2 cellular contexts compared by ENCODE assay signal in the genomic region with DNA sequence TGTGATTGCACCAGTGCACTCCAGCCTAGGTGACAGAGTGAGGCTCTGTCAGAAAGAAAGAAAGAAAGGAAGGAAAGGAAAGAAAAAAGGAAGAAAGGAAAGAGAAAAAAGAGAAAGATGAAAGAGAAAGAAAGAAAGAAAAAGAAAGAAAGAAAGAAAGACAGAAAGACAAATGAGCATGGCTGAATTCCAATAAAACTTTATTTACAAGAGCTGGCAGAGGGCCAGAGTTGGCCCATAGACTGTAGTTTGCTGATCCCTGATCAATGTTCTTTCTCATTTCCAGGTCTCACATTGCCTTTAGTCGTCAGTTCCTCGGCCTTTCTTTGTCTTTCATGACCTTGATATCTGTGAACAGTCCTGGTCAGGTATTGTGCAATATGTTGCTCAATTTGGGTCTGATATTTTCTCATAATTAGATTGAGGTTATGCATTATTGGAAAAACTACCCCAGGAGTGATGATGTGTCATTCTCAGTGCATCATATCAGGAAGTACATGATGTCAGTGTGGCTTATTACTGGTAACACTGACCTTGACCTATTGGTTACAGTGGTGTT.
TF ChIP-seq lines count a peak whose summit lies in the region.

No MANE protein-coding gene starts in this region.

TF ChIP-seq in SK-N-SH treated with all-trans-retinoic acid at 6 μM for 48 hours, 23 proteins besides CTCF, POLR2A, EP300 and RAD21 (continued from another document):
- no peak for TF ChIP-seq PPARA (CRISPR knock-in tag; IDR thresholded peaks at IDR 0.05; ENCODE audit: borderline replicate concordance)
- TF ChIP-seq, protein P1, sequence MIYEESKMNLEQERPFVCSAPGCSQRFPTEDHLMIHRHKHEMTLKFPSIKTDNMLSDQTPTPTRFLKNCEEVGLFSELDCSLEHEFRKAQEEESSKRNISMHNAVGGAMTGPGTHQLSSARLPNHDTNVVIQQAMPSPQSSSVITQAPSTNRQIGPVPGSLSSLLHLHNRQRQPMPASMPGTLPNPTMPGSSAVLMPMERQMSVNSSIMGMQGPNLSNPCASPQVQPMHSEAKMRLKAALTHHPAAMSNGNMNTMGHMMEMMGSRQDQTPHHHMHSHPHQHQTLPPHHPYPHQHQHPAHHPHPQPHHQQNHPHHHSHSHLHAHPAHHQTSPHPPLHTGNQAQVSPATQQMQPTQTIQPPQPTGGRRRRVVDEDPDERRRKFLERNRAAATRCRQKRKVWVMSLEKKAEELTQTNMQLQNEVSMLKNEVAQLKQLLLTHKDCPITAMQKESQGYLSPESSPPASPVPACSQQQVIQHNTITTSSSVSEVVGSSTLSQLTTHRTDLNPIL (CRISPR knock-in tag; IDR thresholded peaks at IDR 0.05; ENCODE audit: low read depth) = peak; percentile 73; the same call in 1 of the 2 replicates

TF ChIP-seq in SK-N-SH, 30 proteins besides CTCF, POLR2A, EP300 and RAD21 (continued from another document):
- TF ChIP-seq, protein P2, sequence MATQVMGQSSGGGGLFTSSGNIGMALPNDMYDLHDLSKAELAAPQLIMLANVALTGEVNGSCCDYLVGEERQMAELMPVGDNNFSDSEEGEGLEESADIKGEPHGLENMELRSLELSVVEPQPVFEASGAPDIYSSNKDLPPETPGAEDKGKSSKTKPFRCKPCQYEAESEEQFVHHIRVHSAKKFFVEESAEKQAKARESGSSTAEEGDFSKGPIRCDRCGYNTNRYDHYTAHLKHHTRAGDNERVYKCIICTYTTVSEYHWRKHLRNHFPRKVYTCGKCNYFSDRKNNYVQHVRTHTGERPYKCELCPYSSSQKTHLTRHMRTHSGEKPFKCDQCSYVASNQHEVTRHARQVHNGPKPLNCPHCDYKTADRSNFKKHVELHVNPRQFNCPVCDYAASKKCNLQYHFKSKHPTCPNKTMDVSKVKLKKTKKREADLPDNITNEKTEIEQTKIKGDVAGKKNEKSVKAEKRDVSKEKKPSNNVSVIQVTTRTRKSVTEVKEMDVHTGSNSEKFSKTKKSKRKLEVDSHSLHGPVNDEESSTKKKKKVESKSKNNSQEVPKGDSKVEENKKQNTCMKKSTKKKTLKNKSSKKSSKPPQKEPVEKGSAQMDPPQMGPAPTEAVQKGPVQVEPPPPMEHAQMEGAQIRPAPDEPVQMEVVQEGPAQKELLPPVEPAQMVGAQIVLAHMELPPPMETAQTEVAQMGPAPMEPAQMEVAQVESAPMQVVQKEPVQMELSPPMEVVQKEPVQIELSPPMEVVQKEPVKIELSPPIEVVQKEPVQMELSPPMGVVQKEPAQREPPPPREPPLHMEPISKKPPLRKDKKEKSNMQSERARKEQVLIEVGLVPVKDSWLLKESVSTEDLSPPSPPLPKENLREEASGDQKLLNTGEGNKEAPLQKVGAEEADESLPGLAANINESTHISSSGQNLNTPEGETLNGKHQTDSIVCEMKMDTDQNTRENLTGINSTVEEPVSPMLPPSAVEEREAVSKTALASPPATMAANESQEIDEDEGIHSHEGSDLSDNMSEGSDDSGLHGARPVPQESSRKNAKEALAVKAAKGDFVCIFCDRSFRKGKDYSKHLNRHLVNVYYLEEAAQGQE (IDR thresholded peaks at IDR 0.05; ENCODE audit: low read depth, low read length) = no peak
- TF ChIP-seq NFIC (IDR thresholded peaks at IDR 0.05; ENCODE audit: borderline replicate concordance) (no peak), GABPA (IDR thresholded peaks at IDR 0.05; ENCODE audit: low read depth) (no peak), RXRA (IDR thresholded peaks at IDR 0.05; ENCODE audit: borderline replicate concordance, low read depth) (no peak), GATA2 (CRISPR knock-in tag; IDR thresholded peaks at IDR 0.05) (no peak), TAF1 (IDR thresholded peaks at IDR 0.05; ENCODE audit: borderline replicate concordance, low read depth, low read length) (no peak), SIN3A (IDR thresholded peaks at IDR 0.05; ENCODE audit: borderline replicate concordance, low read depth, low read length) (no peak), RCOR1 (IDR thresholded peaks at IDR 0.05; ENCODE audit: low read length) (no peak)
